ENCODE assay signal across 8 cellular contexts in genomic region chr2:190881074-190881479, GRCh38. TPM values are rescaled to one million over a fixed set of nuclear protein-coding genes. Genes with fewer than 3 reads are reported as not detected.
A peak's percentile ranks its signal among the peaks of the same experiment; 100 is the strongest.
DNase-seq lines count a peak whose midpoint lies in the region; ATAC-seq and TF ChIP-seq lines count a peak whose summit lies in the region.

No MANE protein-coding gene starts in this region.

- H3K4me3 Mint-ChIP-seq in activated CD8-positive, alpha-beta memory T cell treated with anti-CD3 and anti-CD28 coated beads, Interleukin-2, amount 10 ng/mL, durations not matched to agents 7 days and 5 days: peak overlapping the region; percentile 96

- TF ChIP-seq EP300 in gastroesophageal sphincter (IDR thresholded peaks at IDR 0.05): no peak

- intact Hi-C loops in prostate gland (cut with DNase I): loop anchor here (5.0 kb wide), 1 partner anchor 131 kb away; the partner anchor contains the start of gene STAT1

- peak overlapping the region; percentile 80 for H3K9ac ChIP-seq in SK-N-MC (ENCODE audit: insufficient read length)

- H3K27ac ChIP-seq in SK-N-MC (peak overlapping the region; percentile 54; the same call in 1 of the 2 replicates), gastroesophageal sphincter (peak overlapping the region; percentile 90 to 96 (median 92)), prostate gland (peak overlapping the region; percentile 92 to 93)

- H3K4me1 Mint-ChIP-seq in activated CD8-positive, alpha-beta memory T cell treated with anti-CD3 and anti-CD28 coated beads, Interleukin-2, amount 10 ng/mL, durations not matched to agents 7 days and 5 days: peaks cover 33% of the 10 kb centered on the region

- H3K9me3 ChIP-seq in SK-N-MC (ENCODE audit: low read depth, low read length) (no peaks in the 10 kb centered on the region), gastroesophageal sphincter (no peaks in the 10 kb centered on the region), prostate gland (no peaks in the 10 kb centered on the region)

- peaks cover 2% of the 10 kb centered on the region for H3K27me3 Mint-ChIP-seq in activated CD8-positive, alpha-beta memory T cell treated with anti-CD3 and anti-CD28 coated beads, Interleukin-2, amount 10 ng/mL, durations not matched to agents 7 days and 5 days

- ATAC-seq in activated CD8-positive, alpha-beta memory T cell treated with anti-CD3 and anti-CD28 coated beads, Interleukin-2, amount 10 ng/mL, durations not matched to agents 7 days and 5 days: peak; percentile 3
- ATAC-seq in gastroesophageal sphincter (peak; percentile 5), HG02610 (IDR thresholded peaks at IDR 0.05; ENCODE audit: unreplicated experiment) (no peak)

- H3K36me3 ChIP-seq in SK-N-MC (ENCODE audit: insufficient read depth, low read length): no peaks in the 10 kb centered on the region; the same call in 1 of the 2 replicates
- no peaks in the 10 kb centered on the region for H3K36me3 ChIP-seq in gastroesophageal sphincter
- no peaks in the 10 kb centered on the region for H3K36me3 ChIP-seq in prostate gland

- no peak for TF ChIP-seq POLR2A in gastroesophageal sphincter (IDR thresholded peaks at IDR 0.05)
- TF ChIP-seq POLR2A in prostate gland (IDR thresholded peaks at IDR 0.05): no peak

- H3K4me1 ChIP-seq in gastroesophageal sphincter (peaks cover 3 to 42% (median 9%) of the 10 kb centered on the region in 3 donors), prostate gland (replicated peaks) (peaks cover 3% of the 10 kb centered on the region)

- H3K9me3 Mint-ChIP-seq in activated CD8-positive, alpha-beta memory T cell treated with anti-CD3 and anti-CD28 coated beads, Interleukin-2, amount 10 ng/mL, durations not matched to agents 7 days and 5 days (ENCODE audit: low read depth): no peaks in the 10 kb centered on the region

- H3K27ac Mint-ChIP-seq in activated CD8-positive, alpha-beta memory T cell treated with anti-CD3 and anti-CD28 coated beads, Interleukin-2, amount 10 ng/mL, durations not matched to agents 7 days and 5 days: peak overlapping the region; percentile 99

- H3K27me3 ChIP-seq in gastroesophageal sphincter (no peaks in the 10 kb centered on the region), prostate gland (replicated peaks; ENCODE audit: insufficient read depth) (no peaks in the 10 kb centered on the region)

- CTCF ChIA-PET in activated CD8-positive, alpha-beta memory T cell treated with anti-CD3 and anti-CD28 coated beads, Interleukin-2, amount 10 ng/mL, durations not matched to agents 7 days and 5 days (lab: Charles Lee): interaction anchor here (1.4 to 2.7 kb wide), 3 partner anchors 8 to 139 kb away, joined by 3 to 12 read pairs (median 3); no protein-coding TSS in a partner anchor

- DNase-seq in activated CD8-positive, alpha-beta memory T cell treated with anti-CD3 and anti-CD28 coated beads, Interleukin-2, amount 10 ng/mL, durations not matched to agents 7 days and 5 days: no peak
- no peak for DNase-seq in activated CD8-positive, alpha-beta memory T cell treated with anti-CD3 and anti-CD28 coated beads, Interleukin-2, amount 50 U/mL, for 4 hours
- DNase-seq in SK-N-MC (ENCODE audit: low read depth, low spot score) (no peak), prostate gland (ENCODE audit: low spot score) (no peak), NCI-H524 treated with DMSO at 0.1 percent for 48 hours (lab: John Stamatoyannopoulos, UW) (no peak), NCI-H2081 treated with DMSO at 0.1 percent for 48 hours (lab: John Stamatoyannopoulos, UW) (no peak)

- WGBS in gastroesophageal sphincter (ENCODE audit: low coverage in 1 of 2), 2 donors: no CpG with 5 or more reads among the region's 52 CpGs
- no CpG with 5 or more reads among the region's 52 CpGs for WGBS in prostate gland

- peaks cover 31% of the 10 kb centered on the region for H3K36me3 Mint-ChIP-seq in activated CD8-positive, alpha-beta memory T cell treated with anti-CD3 and anti-CD28 coated beads, Interleukin-2, amount 10 ng/mL, durations not matched to agents 7 days and 5 days

- no peak for TF ChIP-seq CTCF in gastroesophageal sphincter (IDR thresholded peaks at IDR 0.05)
- TF ChIP-seq CTCF in prostate gland (IDR thresholded peaks at IDR 0.05): no peak

- H3K4me3 ChIP-seq in SK-N-MC: peak overlapping the region; percentile 99
- peak overlapping the region; percentile 89 to 96 for H3K4me3 ChIP-seq in gastroesophageal sphincter
- peak overlapping the region; percentile 83 to 94 for H3K4me3 ChIP-seq in prostate gland

RNA-seq across cellular contexts. Expression of gene GLS, which starts 0.5 kb away (rescaled TPM):
- 100 to 1,000 TPM; 187 to 191 TPM for total RNA-seq in activated CD8-positive, alpha-beta memory T cell treated with anti-CD3 and anti-CD28 coated beads, Interleukin-2, amount 10 ng/mL, durations not matched to agents 7 days and 5 days
- 100 to 1,000 TPM in 3 of 4 donors, 10 to 100 TPM in 1; 85.4 to 219 (median 117) TPM for total RNA-seq in gastroesophageal sphincter
- total RNA-seq in prostate gland: 10 to 100 TPM; 30.6 to 74.9 TPM
